In the genomic region with DNA sequence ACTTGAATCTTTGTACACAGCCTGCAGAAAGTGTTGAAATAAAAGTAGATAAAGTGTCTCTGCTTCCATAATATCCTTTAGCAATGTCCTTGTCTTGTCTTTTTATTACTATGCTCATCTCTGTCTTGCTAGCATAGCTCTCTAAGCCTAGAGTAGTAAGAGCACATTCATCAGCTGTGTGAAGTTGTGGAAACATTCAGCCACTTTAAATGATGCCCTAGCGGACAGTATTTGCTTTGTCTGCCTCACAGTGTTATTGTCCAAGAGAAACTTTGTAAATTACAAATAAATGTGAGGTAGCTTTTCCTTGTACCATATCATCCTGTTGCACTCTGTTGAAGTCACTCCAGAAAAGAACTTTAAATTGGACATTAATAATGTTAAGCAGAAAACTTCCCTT, we compare ENCODE assay signal across 15 cellular contexts.
"Had no signal": no experiment of that assay in that cellular context is flagged by ENCODE, and none has a peak within 500 bp of the region (broad histone marks: within the 10 kb centered on the region; RNA-seq: fewer than 3 reads in every experiment).

No MANE protein-coding gene starts in this region.

- H3K27ac Mint-ChIP-seq: activated CD4-positive, alpha-beta memory T cell treated with anti-CD3 and anti-CD28 coated beads, Interleukin-2, amount 10 ng/mL, durations not matched to agents 7 days and 5 days; activated naive CD4-positive, alpha-beta T cell treated with anti-CD3 and anti-CD28 coated beads, Interleukin-2, amount 50 U/mL, for 24 hours; immature natural killer cell; nephron progenitor cell; T-helper 17 cell had no signal

- H3K27ac ChIP-seq: gastrocnemius medialis, heart left ventricle, ovary, thoracic aorta had no signal

- H3K4me3 ChIP-seq: gastrocnemius medialis, heart left ventricle, ovary, thoracic aorta had no signal

- H3K4me3 Mint-ChIP-seq: activated CD4-positive, alpha-beta memory T cell treated with anti-CD3 and anti-CD28 coated beads, Interleukin-2, amount 10 ng/mL, durations not matched to agents 7 days and 5 days; activated naive CD4-positive, alpha-beta T cell treated with anti-CD3 and anti-CD28 coated beads, Interleukin-2, amount 50 U/mL, for 24 hours; activated T-cell treated with anti-CD3 and anti-CD28 coated beads, Interleukin-2, amount 50 U/mL, for 4 hours; immature natural killer cell; nephron progenitor cell; T-helper 17 cell had no signal

- H3K4me1 ChIP-seq: gastrocnemius medialis, heart left ventricle had no signal

- H3K4me1 Mint-ChIP-seq: activated CD4-positive, alpha-beta memory T cell treated with anti-CD3 and anti-CD28 coated beads, Interleukin-2, amount 10 ng/mL, durations not matched to agents 7 days and 5 days; activated naive CD4-positive, alpha-beta T cell treated with anti-CD3 and anti-CD28 coated beads, Interleukin-2, amount 50 U/mL, for 24 hours; immature natural killer cell; nephron progenitor cell; T-helper 17 cell had no signal

- H3K27me3 ChIP-seq: gastrocnemius medialis, heart left ventricle had no signal

- H3K9me3 Mint-ChIP-seq: activated CD4-positive, alpha-beta memory T cell treated with anti-CD3 and anti-CD28 coated beads, Interleukin-2, amount 10 ng/mL, durations not matched to agents 7 days and 5 days; activated naive CD4-positive, alpha-beta T cell treated with anti-CD3 and anti-CD28 coated beads, Interleukin-2, amount 50 U/mL, for 24 hours; activated T-cell treated with anti-CD3 and anti-CD28 coated beads, Interleukin-2, amount 50 U/mL, for 4 hours; immature natural killer cell; nephron progenitor cell had no signal

- H3K36me3 ChIP-seq: gastrocnemius medialis, heart left ventricle, ovary, thoracic aorta had no signal

- DNase-seq: activated CD4-positive, alpha-beta memory T cell treated with anti-CD3 and anti-CD28 coated beads, Interleukin-2, amount 10 ng/mL, durations not matched to agents 7 days and 5 days; activated CD4-positive, alpha-beta T cell treated with anti-CD3 and anti-CD28 coated beads for 4 hours; activated effector memory CD4-positive, alpha-beta T cell treated with anti-CD3 and anti-CD28 coated beads, Interleukin-2, amount 50 U/mL, for 16 hours; activated T-cell treated with anti-CD3 and anti-CD28 coated beads, Interleukin-2, amount 50 U/mL, for 4 hours; cortex of kidney; effector CD4-positive, alpha-beta T cell; gastrocnemius medialis; heart left ventricle; immature natural killer cell; nephron progenitor cell; ovary; stimulated activated CD4-positive, alpha-beta T cell treated with anti-CD3 and anti-CD28 coated beads, Interleukin-1b, Interleukin-23, amount 100 ng/mL, for 48 hours; T-helper 17 cell had no signal

- H3K36me3 Mint-ChIP-seq: activated naive CD4-positive, alpha-beta T cell treated with anti-CD3 and anti-CD28 coated beads, Interleukin-2, amount 50 U/mL, for 24 hours; immature natural killer cell had no signal

- H3K9me3 ChIP-seq: gastrocnemius medialis, heart left ventricle, ovary, thoracic aorta had no signal

- ATAC-seq: activated T-cell treated with anti-CD3 and anti-CD28 coated beads, Interleukin-2, amount 50 U/mL, for 4 hours; gastrocnemius medialis; heart left ventricle; T-helper 17 cell had no signal
